ENCODE assay signal across 8 cellular contexts in the genomic region with DNA sequence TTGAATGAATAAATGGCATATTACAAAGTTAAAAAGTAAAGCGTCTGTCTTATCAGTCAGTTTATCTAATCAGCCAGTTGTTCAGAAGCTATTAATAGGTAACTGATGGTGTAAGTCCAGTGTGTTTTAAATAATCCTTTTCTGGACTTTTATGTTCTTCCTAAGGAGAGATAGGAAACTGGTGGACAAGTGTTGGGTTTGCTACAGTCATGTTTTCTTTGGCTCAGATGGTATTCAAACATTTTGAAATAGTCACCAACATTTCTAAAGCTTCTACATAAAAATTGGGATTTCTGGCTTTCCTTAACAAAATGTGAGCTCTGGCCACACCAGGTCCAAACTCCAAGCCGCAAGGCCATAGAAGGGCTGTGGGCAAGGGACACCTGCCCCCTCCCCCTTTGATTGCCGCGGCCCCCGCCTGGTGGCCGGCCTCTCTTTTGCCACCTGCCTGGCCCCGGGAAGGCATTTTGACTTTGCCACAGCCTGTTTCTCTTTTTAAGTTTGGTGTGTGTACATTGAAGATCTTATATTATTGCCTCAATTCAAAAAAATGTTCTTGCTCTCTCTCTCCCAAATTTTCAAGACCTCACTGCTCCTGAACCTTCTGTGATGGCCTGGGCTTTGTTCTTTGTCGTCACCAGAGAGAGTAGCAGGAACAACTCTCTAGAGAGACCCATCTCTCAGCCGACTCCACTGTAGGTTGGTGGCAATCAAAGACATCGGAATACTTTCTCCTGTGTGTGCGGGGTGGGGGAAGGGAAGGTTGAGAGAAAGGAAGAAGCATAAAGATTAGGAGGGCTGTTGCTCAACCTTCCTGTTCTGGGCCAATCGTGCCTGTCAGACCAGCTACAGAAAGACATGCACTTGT.
A peak's percentile ranks its signal among the peaks of the same experiment; 100 is the strongest.
DNase-seq lines count a peak whose midpoint lies in the region; ATAC-seq, FAIRE-seq and TF ChIP-seq lines count a peak whose summit lies in the region.

No MANE protein-coding gene starts in this region.

- no TSS peak for BruUV-seq in PC-3 (replicated peaks; lab: Mats Ljungman, UMichigan)

- H3K27ac ChIP-seq in DND-41 (ENCODE audit: low read length) (peak overlapping the region; percentile 79), PC-3 (ENCODE audit: low read length) (no peak overlapping the region), kidney (ENCODE audit: low read depth in 2 of 2, low read length in 2 of 2) (peak overlapping the region in 1 of 2 donors; percentile 13), psoas muscle (no peak overlapping the region)

- H3K79me2 ChIP-seq in DND-41 (ENCODE audit: insufficient read depth, low read length) = no peaks in the 10 kb centered on the region
- no peaks in the 10 kb centered on the region for H3K79me2 ChIP-seq in PC-3 (ENCODE audit: low read length)

- POLR2A ChIA-PET in PC-3 (lab: Charles Lee; ENCODE audit: unreplicated experiment) = interaction anchor here (0.6 to 0.7 kb wide), 2 partner anchors 14 to 17 kb away, joined by 3 read pairs; no protein-coding TSS in a partner anchor
- POLR2A ChIA-PET in naive thymus-derived CD8-positive, alpha-beta T cell (lab: Charles Lee) = interaction anchor here (0.7 to 1.7 kb wide), 5 partner anchors 10 to 169 kb away, joined by 3 to 5 read pairs (median 4); no protein-coding TSS in a partner anchor

- peaks cover 35% of the 10 kb centered on the region for H3K4me1 ChIP-seq in DND-41 (ENCODE audit: insufficient read depth, low read length)
- peaks cover 12% of the 10 kb centered on the region for H3K4me1 ChIP-seq in PC-3 (ENCODE audit: insufficient read depth, low read length)
- peaks cover 0 to 9% of the 10 kb centered on the region in 2 donors for H3K4me1 ChIP-seq in kidney (ENCODE audit: control insufficient read depth in 1 of 2, insufficient read depth in 1 of 2, low read depth in 1 of 2, low read length in 2 of 2)
- H3K4me1 ChIP-seq in psoas muscle = no peaks in the 10 kb centered on the region

- no peaks in the 10 kb centered on the region for H3K9me3 Mint-ChIP-seq in naive thymus-derived CD8-positive, alpha-beta T cell

- H3K27me3 ChIP-seq in DND-41 (ENCODE audit: insufficient read depth, low read length, poor library complexity) (no peaks in the 10 kb centered on the region), PC-3 (ENCODE audit: low read length) (no peaks in the 10 kb centered on the region), psoas muscle (ENCODE audit: insufficient read depth in 3 of 3, low read length in 2 of 3) (no peaks in the 10 kb centered on the region)

- TF ChIP-seq CTCF in DND-41 (IDR thresholded peaks at IDR 0.05; ENCODE audit: borderline replicate concordance, extremely low read depth, low read length, poor library complexity, severe bottlenecking) (no peak), PC-3 (conservative IDR thresholded peaks at IDR 0.05; ENCODE audit: low read depth, low read length) (no peak), choroid plexus epithelial cell (conservative IDR thresholded peaks at IDR 0.05; ENCODE audit: low read depth, low read length) (no peak), kidney (IDR thresholded peaks at IDR 0.05; ENCODE audit: borderline replicate concordance, extremely low read depth, insufficient read depth) (no peak), psoas muscle (IDR thresholded peaks at IDR 0.05) (no peak)

- no peaks in the 10 kb centered on the region for H3K27me3 Mint-ChIP-seq in naive thymus-derived CD8-positive, alpha-beta T cell

- H3K36me3 ChIP-seq in DND-41 (ENCODE audit: insufficient read depth, low read length) = no peaks in the 10 kb centered on the region
- H3K36me3 ChIP-seq in PC-3 (ENCODE audit: low read depth, low read length) = no peaks in the 10 kb centered on the region
- H3K36me3 ChIP-seq in kidney (ENCODE audit: control insufficient read depth in 1 of 2, insufficient read depth in 2 of 2, low read length in 2 of 2) = no peaks in the 10 kb centered on the region
- no peaks in the 10 kb centered on the region for H3K36me3 ChIP-seq in psoas muscle (ENCODE audit: insufficient read depth in 1 of 2, low read depth in 1 of 2)

- ATAC-seq in DND-41 (ENCODE audit: insufficient read depth, low read depth) (peak; percentile 94), PC-3 (no peak), GM19328 (IDR thresholded peaks at IDR 0.05; ENCODE audit: unreplicated experiment) (no peak), psoas muscle (no peak)
- ATAC-seq in naive thymus-derived CD8-positive, alpha-beta T cell = peak; percentile 64 to 71

- H3K27ac Mint-ChIP-seq in naive thymus-derived CD8-positive, alpha-beta T cell = peak overlapping the region; percentile 65 to 95 (median 91)

- H3K9me3 ChIP-seq in DND-41 (ENCODE audit: insufficient read depth, low read length, severe bottlenecking) = no peaks in the 10 kb centered on the region
- no peaks in the 10 kb centered on the region for H3K9me3 ChIP-seq in PC-3 (ENCODE audit: low read length)
- H3K9me3 ChIP-seq in kidney (ENCODE audit: control insufficient read depth in 1 of 2, low read length in 2 of 2) = no peaks in the 10 kb centered on the region
- H3K9me3 ChIP-seq in psoas muscle = no peaks in the 10 kb centered on the region

- peak overlapping the region; percentile 54 to 82 (median 74) for H3K4me3 Mint-ChIP-seq in naive thymus-derived CD8-positive, alpha-beta T cell

- no peaks in the 10 kb centered on the region for H3K9me2 ChIP-seq in PC-3 (replicated peaks; ENCODE audit: low read length)

- no peaks in the 10 kb centered on the region for H3K36me3 Mint-ChIP-seq in naive thymus-derived CD8-positive, alpha-beta T cell

- peak; percentile 85 for DNase-seq in DND-41
- no peak for DNase-seq in PC-3
- DNase-seq in choroid plexus epithelial cell (ENCODE audit: low read depth) = peak; percentile 71
- DNase-seq in naive thymus-derived CD8-positive, alpha-beta T cell = peak in 4 of 10 donors; percentile 20 to 64 (median 40)
- no peak for DNase-seq in kidney
- no peak for DNase-seq in NCI-H2029 (lab: John Stamatoyannopoulos, UW)
- DNase-seq in psoas muscle = no peak

- peaks cover 14 to 31% (median 28%) of the 10 kb centered on the region in 4 donors for H3K4me1 Mint-ChIP-seq in naive thymus-derived CD8-positive, alpha-beta T cell

- H3K9ac ChIP-seq in DND-41 (ENCODE audit: low read depth, low read length) = peak overlapping the region; percentile 42
- no peak overlapping the region for H3K9ac ChIP-seq in PC-3 (ENCODE audit: low read length)
- H3K9ac ChIP-seq in kidney (ENCODE audit: low read length in 2 of 2) = no peak overlapping the region

- CTCF ChIA-PET in PC-3 (lab: Charles Lee) = no interaction called here

- H3K4me3 ChIP-seq in DND-41 (ENCODE audit: low read depth in 1 of 2, low read length in 2 of 2) (0 out of 4 replicates have a peak overlapping the region, but pooled peaks of 1 of the 2 experiments have one; percentile 9), PC-3 (ENCODE audit: low read length) (no peak overlapping the region), choroid plexus epithelial cell (ENCODE audit: low read depth, low read length) (no peak overlapping the region), kidney (ENCODE audit: low read length in 2 of 2) (peak overlapping the region in 1 of 2 donors; percentile 16), psoas muscle (no peak overlapping the region)

- H4K20me1 ChIP-seq in DND-41 (ENCODE audit: insufficient read depth, low read length) = no peaks in the 10 kb centered on the region
- H4K20me1 ChIP-seq in PC-3 (ENCODE audit: low read length) = no peaks in the 10 kb centered on the region

- H3F3A ChIP-seq in PC-3 (ENCODE audit: low read length, unreplicated experiment) = no peaks in the 10 kb centered on the region

- H3K4me2 ChIP-seq in DND-41 (ENCODE audit: insufficient read depth, low read length) (peak overlapping the region; percentile 38), PC-3 (ENCODE audit: low read length) (no peak overlapping the region)

- intact Hi-C loops in PC-3 (cut with micrococcal nuclease) (no loop called here), kidney (cut with DNase I) (no loop called here), psoas muscle (cut with DNase I) (no loop called here)

- H2AFZ ChIP-seq in DND-41 (ENCODE audit: low read depth, low read length) = peak overlapping the region; percentile 66
- peak overlapping the region; percentile 42; the same call in 1 of the 2 replicates for H2AFZ ChIP-seq in PC-3 (ENCODE audit: low read length)

- FAIRE-seq in kidney (lab: Jason Lieb, UNC) = no peak

- WGBS in psoas muscle, 3 donors = 59 to 65% (median 64%) methylated on average over 12 of the region's 12 CpGs

Comparison
In these comparisons a context has a peak if more than half of its experiments do, and no peak if none do; other contexts are left out.
1. ATAC-seq: peak in DND-41 (single experiment) and naive thymus-derived CD8-positive, alpha-beta T cell (2 of 2); none in PC-3 (single experiment), GM19328 (single experiment) and psoas muscle (0 of 4).
2. DNase-seq: peak in DND-41 (single experiment) and choroid plexus epithelial cell (single experiment); none in PC-3 (single experiment), kidney (single experiment), NCI-H2029 (single experiment) and psoas muscle (0 of 2).